Comparison of ENCODE assay signal across 1 cellular context in the genomic region with DNA sequence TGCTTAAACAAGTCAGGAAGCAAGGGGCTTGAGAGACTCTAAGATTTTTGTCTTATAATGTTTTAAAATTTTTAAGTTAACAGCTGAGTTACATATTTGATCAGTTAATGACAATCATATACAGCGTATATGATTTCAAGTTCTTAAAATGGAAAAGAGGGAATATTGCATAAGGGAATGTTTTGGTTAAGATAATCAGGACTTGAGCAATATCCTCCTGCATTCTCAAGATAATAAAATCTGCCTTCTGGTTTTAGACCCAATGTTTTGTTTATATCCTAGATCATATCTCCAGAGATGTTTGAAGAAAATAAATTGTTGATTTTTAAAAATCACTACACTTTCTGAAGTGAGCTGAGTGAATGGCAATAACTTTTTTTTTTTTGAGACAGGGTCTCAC.
TF ChIP-seq lines count a peak whose summit lies in the region.

No MANE protein-coding gene starts in this region.

TF ChIP-seq in K562, 482 proteins besides CTCF, POLR2A, EP300 and RAD21 (continued from another document):
- TF ChIP-seq, protein P1, sequence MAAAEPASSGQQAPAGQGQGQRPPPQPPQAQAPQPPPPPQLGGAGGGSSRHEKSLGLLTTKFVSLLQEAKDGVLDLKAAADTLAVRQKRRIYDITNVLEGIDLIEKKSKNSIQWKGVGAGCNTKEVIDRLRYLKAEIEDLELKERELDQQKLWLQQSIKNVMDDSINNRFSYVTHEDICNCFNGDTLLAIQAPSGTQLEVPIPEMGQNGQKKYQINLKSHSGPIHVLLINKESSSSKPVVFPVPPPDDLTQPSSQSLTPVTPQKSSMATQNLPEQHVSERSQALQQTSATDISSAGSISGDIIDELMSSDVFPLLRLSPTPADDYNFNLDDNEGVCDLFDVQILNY (CRISPR knock-in tag; IDR thresholded peaks at IDR 0.05) = no peak
- TF ChIP-seq MTA2 (IDR thresholded peaks at IDR 0.05; ENCODE audit: low read depth) (no peak), BRD9 (IDR thresholded peaks at IDR 0.05; ENCODE audit: low read depth, partially characterized antibody) (no peak), JUND (IDR thresholded peaks at IDR 0.05; ENCODE audit: borderline replicate concordance, low read depth, low read length) (no peak), JUND (tag; IDR thresholded peaks at IDR 0.05; ENCODE audit: borderline replicate concordance, low read depth, low read length) (no peak), NFE2 (IDR thresholded peaks at IDR 0.05; ENCODE audit: low read depth) (no peak), RFX1 (IDR thresholded peaks at IDR 0.05) (no peak), ARID1B (IDR thresholded peaks at IDR 0.05) (peak; percentile 53; the same call in 1 of the 2 replicates), SMAD2 (IDR thresholded peaks at IDR 0.05; ENCODE audit: low read depth, low read length) (no peak), PML (IDR thresholded peaks at IDR 0.05; ENCODE audit: low read length) (peak; percentile 23; the same call in 1 of the 2 replicates), CEBPG (CRISPR knock-in tag; IDR thresholded peaks at IDR 0.05) (no peak), CEBPG (tag; conservative IDR thresholded peaks at IDR 0.05 in 1 of 2, IDR thresholded peaks at IDR 0.05 in 1 of 2) (peak; percentile 77 to 84), MECOM (CRISPR knock-in tag; IDR thresholded peaks at IDR 0.05) (no peak), BDP1 (IDR thresholded peaks at IDR 0.05; ENCODE audit: insufficient read depth, insufficient read length) (no peak), CEBPB (tag; IDR thresholded peaks at IDR 0.05) (peak; percentile 85), SMARCB1 (IDR thresholded peaks at IDR 0.05; ENCODE audit: insufficient read length, low read depth) (no peak), SIX5 (IDR thresholded peaks at IDR 0.05; ENCODE audit: borderline replicate concordance in 1 of 2, insufficient read depth in 1 of 2, low read depth in 1 of 2, low read length in 2 of 2) (no peak), MCM2 (IDR thresholded peaks at IDR 0.05; ENCODE audit: low read depth) (no peak), SREBF2 (CRISPR knock-in tag; IDR thresholded peaks at IDR 0.05) (no peak), TFAM (CRISPR knock-in tag; conservative IDR thresholded peaks at IDR 0.05) (no peak), KDM4B (IDR thresholded peaks at IDR 0.05; ENCODE audit: borderline replicate concordance in 2 of 2, low read depth in 1 of 2) (no peak), TRIM24 (IDR thresholded peaks at IDR 0.05) (peak in 1 of 2 experiments; percentile 57; a peak in 1 of 4 replicates), ZNF445 (CRISPR knock-in tag; IDR thresholded peaks at IDR 0.05; ENCODE audit: low read depth) (no peak), MYNN (IDR thresholded peaks at IDR 0.05) (no peak), MYNN (CRISPR knock-in tag; IDR thresholded peaks at IDR 0.05) (no peak), POLR2H (tag; IDR thresholded peaks at IDR 0.05; ENCODE audit: low read depth) (no peak), GATAD2A (IDR thresholded peaks at IDR 0.05) (no peak), KLF16 (IDR thresholded peaks at IDR 0.05) (peak; percentile 38; the same call in 1 of the 2 replicates), GABPB2 (CRISPR knock-in tag; conservative IDR thresholded peaks at IDR 0.05) (no peak), IRF2 (CRISPR knock-in tag; IDR thresholded peaks at IDR 0.05) (no peak), HIVEP1 (CRISPR knock-in tag; IDR thresholded peaks at IDR 0.05) (no peak), RUNX1 (IDR thresholded peaks at IDR 0.05; ENCODE audit: low read depth) (no peak), PURB (CRISPR knock-in tag; IDR thresholded peaks at IDR 0.05; ENCODE audit: low read depth) (no peak), ZNF431 (CRISPR knock-in tag; IDR thresholded peaks at IDR 0.05) (no peak), ZSCAN29 (IDR thresholded peaks at IDR 0.05) (no peak), ZNF57 (CRISPR knock-in tag; IDR thresholded peaks at IDR 0.05) (no peak), LARP7 (IDR thresholded peaks at IDR 0.05) (no peak), CBX5 (IDR thresholded peaks at IDR 0.05; ENCODE audit: borderline replicate concordance, low read depth) (no peak), TAL1 (IDR thresholded peaks at IDR 0.05) (peak; percentile 56), CBFA2T3 (IDR thresholded peaks at IDR 0.05) (0 out of 2 replicates have a peak, but pooled peaks have one; percentile 33), HMGN3 (IDR thresholded peaks at IDR 0.05; ENCODE audit: borderline replicate concordance, extremely low read depth, insufficient read length, low read depth, low read length) (no peak), ZNF584 (CRISPR knock-in tag; IDR thresholded peaks at IDR 0.05; ENCODE audit: low read depth) (no peak), HDAC8 (tag; IDR thresholded peaks at IDR 0.05) (no peak), TCF3 (CRISPR knock-in tag; IDR thresholded peaks at IDR 0.05) (no peak), TEAD4 (IDR thresholded peaks at IDR 0.05; ENCODE audit: low read length) (peak; percentile 60), TEAD4 (CRISPR knock-in tag; IDR thresholded peaks at IDR 0.05; ENCODE audit: borderline replicate concordance) (no peak)
- TF ChIP-seq, protein P2, sequence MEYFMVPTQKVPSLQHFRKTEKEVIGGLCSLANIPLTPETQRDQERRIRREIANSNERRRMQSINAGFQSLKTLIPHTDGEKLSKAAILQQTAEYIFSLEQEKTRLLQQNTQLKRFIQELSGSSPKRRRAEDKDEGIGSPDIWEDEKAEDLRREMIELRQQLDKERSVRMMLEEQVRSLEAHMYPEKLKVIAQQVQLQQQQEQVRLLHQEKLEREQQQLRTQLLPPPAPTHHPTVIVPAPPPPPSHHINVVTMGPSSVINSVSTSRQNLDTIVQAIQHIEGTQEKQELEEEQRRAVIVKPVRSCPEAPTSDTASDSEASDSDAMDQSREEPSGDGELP (CRISPR knock-in tag; IDR thresholded peaks at IDR 0.05; ENCODE audit: borderline replicate concordance) = no peak
- TF ChIP-seq, protein P3, sequence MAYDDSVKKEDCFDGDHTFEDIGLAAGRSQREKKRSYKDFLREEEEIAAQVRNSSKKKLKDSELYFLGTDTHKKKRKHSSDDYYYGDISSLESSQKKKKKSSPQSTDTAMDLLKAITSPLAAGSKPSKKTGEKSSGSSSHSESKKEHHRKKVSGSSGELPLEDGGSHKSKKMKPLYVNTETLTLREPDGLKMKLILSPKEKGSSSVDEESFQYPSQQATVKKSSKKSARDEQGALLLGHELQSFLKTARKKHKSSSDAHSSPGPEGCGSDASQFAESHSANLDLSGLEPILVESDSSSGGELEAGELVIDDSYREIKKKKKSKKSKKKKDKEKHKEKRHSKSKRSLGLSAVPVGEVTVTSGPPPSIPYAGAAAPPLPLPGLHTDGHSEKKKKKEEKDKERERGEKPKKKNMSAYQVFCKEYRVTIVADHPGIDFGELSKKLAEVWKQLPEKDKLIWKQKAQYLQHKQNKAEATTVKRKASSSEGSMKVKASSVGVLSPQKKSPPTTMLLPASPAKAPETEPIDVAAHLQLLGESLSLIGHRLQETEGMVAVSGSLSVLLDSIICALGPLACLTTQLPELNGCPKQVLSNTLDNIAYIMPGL (CRISPR knock-in tag; IDR thresholded peaks at IDR 0.05) = no peak
- TF ChIP-seq, protein P4, sequence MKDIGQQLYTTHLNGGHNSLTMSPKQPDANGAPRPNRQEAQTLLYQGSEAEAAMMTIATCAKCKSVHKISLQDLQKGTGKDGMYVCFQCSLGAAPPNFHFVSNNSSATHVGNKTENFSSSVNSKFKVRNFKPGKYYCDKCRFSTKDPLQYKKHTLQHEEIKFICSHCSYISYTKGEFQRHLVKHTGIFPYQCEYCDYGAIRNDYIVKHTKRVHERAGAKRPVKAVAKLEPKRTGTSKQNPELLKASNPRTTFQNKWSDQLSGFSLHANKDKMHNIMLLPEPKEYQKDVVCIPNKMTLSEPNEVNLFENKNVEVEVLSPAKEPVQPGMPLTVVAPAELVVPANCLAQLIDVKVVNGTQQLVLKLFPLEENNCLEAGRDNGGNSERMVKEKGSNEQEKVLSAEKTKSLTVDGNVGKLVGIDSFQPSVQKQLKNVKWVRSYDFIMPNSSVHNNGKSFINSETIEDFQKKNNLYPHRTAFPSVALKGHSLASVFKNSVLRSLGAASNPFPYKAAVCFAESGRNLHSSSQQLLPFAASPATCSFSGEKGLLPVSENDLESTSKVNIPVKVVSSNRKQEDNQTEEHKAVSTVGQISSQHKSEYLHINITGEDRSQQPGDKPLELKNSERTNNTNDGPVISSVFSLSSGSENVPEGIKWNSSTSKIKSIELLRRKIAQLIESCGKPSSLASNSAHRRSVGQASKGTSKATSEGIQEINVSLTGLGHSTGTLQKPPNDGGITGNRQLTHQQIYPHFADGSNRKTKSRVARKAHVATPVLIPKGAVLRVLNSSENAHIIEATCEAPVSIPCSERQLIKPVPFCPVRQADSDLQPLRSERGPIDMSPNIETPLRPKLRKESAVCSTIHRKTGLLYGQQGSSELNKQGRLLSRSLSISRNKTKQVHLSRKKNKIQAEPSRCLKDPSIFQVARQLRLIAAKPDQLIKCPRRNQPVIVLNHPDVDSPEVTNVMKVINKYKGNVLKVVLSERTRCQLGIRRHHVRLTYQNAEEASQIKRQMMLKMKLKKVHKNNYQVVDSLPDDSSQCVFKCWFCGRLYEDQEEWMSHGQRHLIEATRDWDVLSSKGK (CRISPR knock-in tag; IDR thresholded peaks at IDR 0.05) = no peak
- TF ChIP-seq, protein P5, sequence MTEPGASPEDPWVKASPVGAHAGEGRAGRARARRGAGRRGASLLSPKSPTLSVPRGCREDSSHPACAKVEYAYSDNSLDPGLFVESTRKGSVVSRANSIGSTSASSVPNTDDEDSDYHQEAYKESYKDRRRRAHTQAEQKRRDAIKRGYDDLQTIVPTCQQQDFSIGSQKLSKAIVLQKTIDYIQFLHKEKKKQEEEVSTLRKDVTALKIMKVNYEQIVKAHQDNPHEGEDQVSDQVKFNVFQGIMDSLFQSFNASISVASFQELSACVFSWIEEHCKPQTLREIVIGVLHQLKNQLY (CRISPR knock-in tag; conservative IDR thresholded peaks at IDR 0.05) = no peak
